In the genomic region with DNA sequence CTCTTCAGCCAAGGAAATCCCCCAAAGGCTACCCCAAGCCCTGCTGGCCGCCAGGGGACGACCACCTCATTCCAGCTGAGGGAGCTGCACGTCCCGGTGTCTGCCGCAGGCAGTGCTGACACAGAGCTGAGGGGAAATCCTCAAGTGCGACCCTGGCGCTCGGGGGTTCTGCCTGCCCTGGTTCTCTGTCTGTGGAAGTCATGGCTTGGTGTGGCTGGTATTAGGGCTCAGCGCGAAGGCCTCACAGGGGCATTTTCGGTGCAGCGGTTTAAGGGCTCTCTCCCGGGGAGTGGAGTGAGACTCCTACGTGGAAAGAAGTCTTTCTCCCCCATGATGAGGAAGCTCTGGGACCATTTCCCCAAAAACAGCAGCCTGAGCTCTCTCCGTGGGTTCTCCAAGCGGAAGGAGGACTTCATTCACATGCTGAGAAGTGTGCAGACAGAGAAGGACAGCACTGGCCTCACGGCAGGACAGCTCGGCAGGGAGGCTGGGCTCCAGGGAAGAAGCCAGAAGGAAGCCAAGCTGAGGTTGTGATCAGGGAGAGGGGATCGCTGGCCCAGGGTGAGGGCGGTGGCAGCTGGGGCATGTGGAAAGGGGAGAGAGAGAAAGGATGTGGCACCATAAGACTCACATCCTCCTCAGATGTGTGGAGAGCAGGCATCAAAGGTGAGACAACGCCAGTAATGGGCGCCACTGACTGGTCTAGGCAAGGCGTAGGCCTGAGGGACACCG, we compare ENCODE assay signal across 27 cellular contexts. TPM values are rescaled to one million over a fixed set of nuclear protein-coding genes. Genes with fewer than 3 reads are reported as not detected.
"Had no signal": no experiment of that assay in that cellular context is flagged by ENCODE, and none has a peak within 500 bp of the region (broad histone marks: within the 10 kb centered on the region; RNA-seq: fewer than 3 reads in every experiment).

No MANE protein-coding gene starts in this region.

- H3K79me2 ChIP-seq: hepatocyte had no signal

- H3K36me3 ChIP-seq: adrenal gland, gastrocnemius medialis, neutrophil, ovary, right atrium auricular region had no signal

- H3K4me1 Mint-ChIP-seq: activated naive CD8-positive, alpha-beta T cell treated with anti-CD3 and anti-CD28 coated beads for 36 hours; immature natural killer cell had no signal

- ATAC-seq: body of pancreas, gastrocnemius medialis had no signal

- FAIRE-seq: colon had no signal

- H3K27ac ChIP-seq: adrenal gland, body of pancreas, gastrocnemius medialis, hepatocyte, neutrophil, ovary, right atrium auricular region, tibial nerve had no signal

- H3K9me3 ChIP-seq: body of pancreas, gastrocnemius medialis, neutrophil, ovary had no signal

- DNase-seq: activated CD4-positive, alpha-beta T cell treated with anti-CD3 and anti-CD28 coated beads for 4 hours; activated CD4-positive, alpha-beta T cell treated with anti-CD3 and anti-CD28 coated beads, Interleukin-2, amount 50 U/mL, for 4 hours; activated effector memory CD4-positive, alpha-beta T cell treated with anti-CD3 and anti-CD28 coated beads, Interleukin-2, amount 50 U/mL, for 16 hours; activated naive CD4-positive, alpha-beta T cell treated with anti-CD3 and anti-CD28 coated beads for 36 hours; activated naive CD8-positive, alpha-beta T cell treated with anti-CD3 and anti-CD28 coated beads for 36 hours; activated T-cell treated with anti-CD3 and anti-CD28 coated beads, Interleukin-2, amount 50 U/mL, for 1 hour; adrenal gland; aorta; body of pancreas; effector CD8-positive, alpha-beta T cell; gastrocnemius medialis; immature natural killer cell; mesendoderm; stimulated activated naive CD4-positive, alpha-beta T cell treated with Interleukin-2 at 50 U/mL for 16 hours; T-helper 1 cell had no signal

- H3K9me3 Mint-ChIP-seq: activated T-helper 1 cell treated with anti-CD3 and anti-CD28 coated beads, Interleukin-12 subunit alpha, Interleukin-12 subunit beta, Interleukin-2, Interleukin-4 antibody, amounts not matched to agents 30 ng/mL and 10 ng/mL and 1 ng/mL, durations not matched to agents 14 hours and 24 hours and 36 hours had no signal

- H3K27me3 ChIP-seq: adrenal gland, body of pancreas, gastrocnemius medialis, hepatocyte, neutrophil, ovary, right atrium auricular region, tibial nerve had no signal

- H3K4me1 ChIP-seq: adrenal gland, body of pancreas, gastrocnemius medialis, right atrium auricular region, tibial nerve had no signal

- H3K4me3 ChIP-seq: adrenal gland, body of pancreas, gastrocnemius medialis, hepatocyte, lung, ovary, right atrium auricular region, tibial nerve had no signal

- H3K4me2 ChIP-seq: hepatocyte had no signal

- H3K4me3 Mint-ChIP-seq: activated naive CD4-positive, alpha-beta T cell treated with anti-CD3 and anti-CD28 coated beads for 36 hours; activated naive CD8-positive, alpha-beta T cell treated with anti-CD3 and anti-CD28 coated beads for 36 hours; activated T-helper 1 cell treated with anti-CD3 and anti-CD28 coated beads, Interleukin-12 subunit alpha, Interleukin-12 subunit beta, Interleukin-2, Interleukin-4 antibody, amounts not matched to agents 30 ng/mL and 10 ng/mL and 1 ng/mL, durations not matched to agents 14 hours and 24 hours and 36 hours; immature natural killer cell; natural killer cell treated with Interleukin-12 subunit alpha and Interleukin-12 subunit beta and Interleukin-15 and Interleukin-18, amount 100 ng/mL, for 72 hours; T-helper 2 cell treated with Interferon-gamma antibody and Interleukin-4, amounts not matched to agents 5 μg/mL and 100 μg/mL, for 36 hours had no signal

- H2AFZ ChIP-seq: hepatocyte had no signal

- H3K36me3 Mint-ChIP-seq: activated naive CD8-positive, alpha-beta T cell treated with anti-CD3 and anti-CD28 coated beads for 36 hours; immature natural killer cell had no signal

- H3K27ac Mint-ChIP-seq: activated naive CD4-positive, alpha-beta T cell treated with anti-CD3 and anti-CD28 coated beads for 36 hours; activated naive CD8-positive, alpha-beta T cell treated with anti-CD3 and anti-CD28 coated beads for 36 hours; activated T-helper 1 cell treated with anti-CD3 and anti-CD28 coated beads, Interleukin-12 subunit alpha, Interleukin-12 subunit beta, Interleukin-2, Interleukin-4 antibody, amounts not matched to agents 30 ng/mL and 10 ng/mL and 1 ng/mL, durations not matched to agents 14 hours and 24 hours and 36 hours; immature natural killer cell; natural killer cell treated with Interleukin-12 subunit alpha and Interleukin-12 subunit beta and Interleukin-15 and Interleukin-18, amount 100 ng/mL, for 72 hours; T-helper 2 cell treated with Interferon-gamma antibody and Interleukin-4, amounts not matched to agents 5 μg/mL and 100 μg/mL, for 36 hours had no signal

RNA-seq across cellular contexts. Expression of a gene that starts 48.6 kb away (rescaled TPM):
- total RNA-seq: epithelial cell of proximal tubule, mononuclear cell had no signal
- polyA plus RNA-seq: immature natural killer cell had no signal
